8 cellular contexts compared by ENCODE assay signal in genomic region chr6:137811121-137811911, GRCh38. TPM values are rescaled to one million over a fixed set of nuclear protein-coding genes. Genes with fewer than 3 reads are reported as not detected.
A peak's percentile ranks its signal among the peaks of the same experiment; 100 is the strongest.
DNase-seq lines count a peak whose midpoint lies in the region; ATAC-seq and TF ChIP-seq lines count a peak whose summit lies in the region.

No MANE protein-coding gene starts in this region.

- peak; percentile 92 for ATAC-seq in GM18520 (IDR thresholded peaks at IDR 0.05; ENCODE audit: unreplicated experiment)
- peak; percentile 91 for ATAC-seq in HG02763 (IDR thresholded peaks at IDR 0.05; ENCODE audit: unreplicated experiment)
- ATAC-seq in thoracic aorta (ENCODE audit: insufficient number of reproducible peaks, low FRiP score, low read depth) = no peak

- no peak overlapping the region for H3K4me2 ChIP-seq in neuronal stem cell (ENCODE audit: insufficient read depth, low read length, poor library complexity, severe bottlenecking)

- H3K27me3 ChIP-seq in neuronal stem cell (ENCODE audit: control insufficient read depth in 3 of 3, insufficient read depth in 3 of 3, low read depth in 1 of 3, low read length in 3 of 3) (no peaks in the 10 kb centered on the region), thoracic aorta (replicated peaks; ENCODE audit: insufficient read depth) (no peaks in the 10 kb centered on the region)

- H2BK5ac ChIP-seq in neuronal stem cell (ENCODE audit: low read length) = no peak overlapping the region

- H3K4ac ChIP-seq in neuronal stem cell (ENCODE audit: low read length) = no peak overlapping the region

- H3K18ac ChIP-seq in neuronal stem cell (ENCODE audit: low read length) = no peak overlapping the region

- H4K8ac ChIP-seq in neuronal stem cell (ENCODE audit: low read depth, low read length) = no peak overlapping the region

- peaks cover 4 to 5% of the 10 kb centered on the region in 2 donors for H3K4me1 ChIP-seq in neuronal stem cell (ENCODE audit: control insufficient read depth in 2 of 2, insufficient read depth in 1 of 2, low read depth in 1 of 2, low read length in 2 of 2)
- peaks cover 0 to 3% of the 10 kb centered on the region in 2 donors for H3K4me1 ChIP-seq in thoracic aorta (ENCODE audit: control insufficient read depth in 1 of 2, low read depth in 2 of 2)

- no peak overlapping the region for H2BK12ac ChIP-seq in neuronal stem cell (ENCODE audit: low read length)

- peak overlapping the region; percentile 91 for H3K27ac ChIP-seq in epithelial cell of prostate
- no peak overlapping the region for H3K27ac ChIP-seq in neuronal stem cell (replicated peaks; ENCODE audit: low read length)
- H3K27ac ChIP-seq in thoracic aorta = peak overlapping the region in 1 of 2 donors; percentile 42

- TF ChIP-seq CTCF in thoracic aorta (IDR thresholded peaks at IDR 0.05) = no peak

- no peaks in the 10 kb centered on the region for H3K9me3 ChIP-seq in neuronal stem cell (replicated peaks in 1 of 2; ENCODE audit: control insufficient read depth in 2 of 2, insufficient read depth in 1 of 2, low read depth in 1 of 2, low read length in 2 of 2)
- H3K9me3 ChIP-seq in thoracic aorta = no peaks in the 10 kb centered on the region

- H4K91ac ChIP-seq in neuronal stem cell (ENCODE audit: low read depth, low read length, poor library complexity) = no peak overlapping the region

- no peak overlapping the region for H2BK120ac ChIP-seq in neuronal stem cell (ENCODE audit: low read depth, low read length)

- H2AK5ac ChIP-seq in neuronal stem cell (ENCODE audit: low read depth, low read length) = no peak overlapping the region

- peak; percentile 59 for DNase-seq in NCI-H748 treated with DMSO at 0.1 percent for 48 hours (lab: John Stamatoyannopoulos, UW)
- peak in 2 of 3 experiments; percentile 46 to 61 for DNase-seq in activated CD8-positive, alpha-beta memory T cell treated with anti-CD3 and anti-CD28 coated beads for 48 hours (ENCODE audit: low read depth in 2 of 3, low spot score in 2 of 3)
- peak; percentile 85 for DNase-seq in epithelial cell of prostate (ENCODE audit: low read depth, low spot score)
- DNase-seq in neuronal stem cell (ENCODE audit: low spot score) = no peak
- peak; percentile 26 for DNase-seq in thoracic aorta (ENCODE audit: low spot score)
- DNase-seq in NCI-H1105 treated with DMSO at 0.1 percent for 48 hours (lab: John Stamatoyannopoulos, UW) = no peak

- no CpG with 5 or more reads among the region's 13 CpGs for WGBS in neuronal stem cell (ENCODE audit: extremely low coverage in 2 of 2, insufficient read length in 2 of 2, insufficient replicate concordance in 1 of 2), 2 donors

- peak overlapping the region; percentile 77 for H2AFZ ChIP-seq in neuronal stem cell (ENCODE audit: low read length)

- no peak overlapping the region for H3K9ac ChIP-seq in neuronal stem cell (ENCODE audit: low read depth, low read length, poor library complexity)

- H3K4me3 ChIP-seq in neuronal stem cell (ENCODE audit: low read length in 2 of 2) = no peak overlapping the region
- peak overlapping the region; percentile 29 for H3K4me3 ChIP-seq in thoracic aorta

- H3K36me3 ChIP-seq in neuronal stem cell (replicated peaks in 1 of 2; ENCODE audit: control insufficient read depth in 2 of 2, insufficient read depth in 2 of 2, low read length in 2 of 2) (no peaks in the 10 kb centered on the region), thoracic aorta (no peaks in the 10 kb centered on the region)

- H3K23ac ChIP-seq in neuronal stem cell (ENCODE audit: low read depth, low read length, poor library complexity) = no peak overlapping the region

- H2BK15ac ChIP-seq in neuronal stem cell (ENCODE audit: low read length) = no peak overlapping the region

- no peaks in the 10 kb centered on the region for H3K79me1 ChIP-seq in neuronal stem cell (ENCODE audit: low read depth, low read length)

- no peak overlapping the region for H3K14ac ChIP-seq in neuronal stem cell (ENCODE audit: low read length)

RNA-seq across cellular contexts. Expression of gene TNFAIP3, which starts 55.7 kb away (rescaled TPM):
- 4.0 TPM for polyA plus RNA-seq in neuronal stem cell (2013, experiment 1 of 2)
- 4.6 TPM for polyA plus RNA-seq in neuronal stem cell (2013, experiment 2 of 2)
- 10 to 100 TPM; 21.9 to 26.3 TPM for total RNA-seq in thoracic aorta

Comparison
In these comparisons a context has a peak if more than half of its experiments do, and no peak if none do; other contexts are left out.
1. DNase-seq: peak in NCI-H748 treated with DMSO at 0.1 percent for 48 hours (single experiment), activated CD8-positive, alpha-beta memory T cell treated with anti-CD3 and anti-CD28 coated beads for 48 hours (2 of 3), epithelial cell of prostate (single experiment) and thoracic aorta (single experiment); none in neuronal stem cell (single experiment) and NCI-H1105 treated with DMSO at 0.1 percent for 48 hours (single experiment).